In the genomic region with DNA sequence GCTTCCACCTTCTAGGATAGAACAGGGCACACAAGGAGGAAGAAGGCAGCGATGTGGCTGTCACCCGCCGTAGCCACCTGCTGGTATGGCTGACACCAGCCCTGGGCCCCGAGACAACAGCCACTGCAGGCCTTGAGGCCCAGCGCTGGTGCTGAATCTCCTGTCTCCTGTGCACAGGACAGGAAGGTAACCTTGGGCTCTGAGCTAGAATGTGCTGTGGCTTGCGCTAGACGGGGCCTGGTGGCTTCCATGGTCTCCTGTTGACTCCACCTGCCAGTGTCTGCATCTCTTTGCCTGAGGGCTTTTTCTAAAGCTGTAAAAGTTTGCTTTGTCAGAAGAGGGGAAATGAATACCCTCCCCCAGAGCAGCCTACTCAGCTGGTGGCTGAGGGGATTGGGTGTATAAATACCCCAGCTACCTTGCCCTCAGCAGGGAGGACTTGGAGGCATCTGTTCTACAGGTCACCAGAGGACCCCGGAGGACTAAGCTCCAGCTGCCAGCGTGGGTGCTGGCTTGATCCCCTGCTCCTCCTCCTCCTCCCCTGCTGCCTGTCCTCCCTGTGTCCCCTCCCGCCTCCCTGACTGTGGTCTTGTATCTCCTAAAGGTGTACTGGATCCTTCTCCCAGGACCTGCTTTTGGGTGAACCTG, we compare ENCODE assay signal across 11 cellular contexts.
A peak's percentile ranks its signal among the peaks of the same experiment; 100 is the strongest.
DNase-seq lines count a peak whose midpoint lies in the region; ATAC-seq and TF ChIP-seq lines count a peak whose summit lies in the region.
"Had no signal": no experiment of that assay in that cellular context is flagged by ENCODE, and none has a peak within 500 bp of the region (broad histone marks: within the 10 kb centered on the region; RNA-seq: fewer than 3 reads in every experiment).

No MANE protein-coding gene starts in this region.

- H3K27ac ChIP-seq in stomach: no peak overlapping the region

- TF ChIP-seq POLR2A in stomach (IDR thresholded peaks at IDR 0.05): no peak

- no peaks in the 10 kb centered on the region for H3K27me3 ChIP-seq in Loucy (ENCODE audit: insufficient read depth, low read length, poor library complexity, severe bottlenecking)
- peaks cover 0 to 38% (median 0%) of the 10 kb centered on the region in 3 donors for H3K27me3 ChIP-seq in stomach

- peak overlapping the region; percentile 59; the same call in 1 of the 2 replicates for H2AFZ ChIP-seq in Loucy (ENCODE audit: low read length)

- no peaks in the 10 kb centered on the region for H3K79me2 ChIP-seq in Loucy (ENCODE audit: insufficient read depth, low read length)

- TF ChIP-seq CTCF in Loucy (conservative IDR thresholded peaks at IDR 0.05; ENCODE audit: low read length): 0 out of 2 replicates have a peak, but pooled peaks have one; percentile 19
- no peak for TF ChIP-seq CTCF in natural killer cell (IDR thresholded peaks at IDR 0.05)
- TF ChIP-seq CTCF in stomach (IDR thresholded peaks at IDR 0.05): no peak

- no peaks in the 10 kb centered on the region for H4K20me1 ChIP-seq in Loucy (ENCODE audit: insufficient read depth, low read length, poor library complexity, severe bottlenecking)

- peak overlapping the region; percentile 22 for H3K4me2 ChIP-seq in Loucy (ENCODE audit: low read depth, low read length, poor library complexity, severe bottlenecking)

- no peak overlapping the region for H3K4me3 Mint-ChIP-seq in activated CD8-positive, alpha-beta T cell treated with anti-CD3 and anti-CD28 coated beads, Interleukin-2, amount 10 ng/mL, durations not matched to agents 7 days and 5 days
- H3K4me3 Mint-ChIP-seq in natural killer cell: no peak overlapping the region

- TF ChIP-seq EP300 in stomach (IDR thresholded peaks at IDR 0.05): no peak

- no peaks in the 10 kb centered on the region for H3F3A ChIP-seq in Loucy (ENCODE audit: low read depth)

- no peaks in the 10 kb centered on the region for H3K9me3 Mint-ChIP-seq in activated CD8-positive, alpha-beta T cell treated with anti-CD3 and anti-CD28 coated beads, Interleukin-2, amount 10 ng/mL, durations not matched to agents 7 days and 5 days (ENCODE audit: insufficient read depth)
- H3K9me3 Mint-ChIP-seq in natural killer cell: no peaks in the 10 kb centered on the region
- H3K9me3 Mint-ChIP-seq: activated naive CD4-positive, alpha-beta T cell treated with anti-CD3 and anti-CD28 coated beads, Interleukin-2, amount 50 U/mL, for 24 hours had no signal

- H3K4me3 ChIP-seq in Loucy (ENCODE audit: low read length, poor library complexity, severe bottlenecking): no peak overlapping the region
- no peak overlapping the region for H3K4me3 ChIP-seq in stomach

- peaks cover 3% of the 10 kb centered on the region for H3K36me3 Mint-ChIP-seq in activated CD8-positive, alpha-beta T cell treated with anti-CD3 and anti-CD28 coated beads, Interleukin-2, amount 10 ng/mL, durations not matched to agents 7 days and 5 days (ENCODE audit: low read depth)
- H3K36me3 Mint-ChIP-seq in natural killer cell: no peaks in the 10 kb centered on the region
- H3K36me3 Mint-ChIP-seq: activated naive CD4-positive, alpha-beta T cell treated with anti-CD3 and anti-CD28 coated beads, Interleukin-2, amount 50 U/mL, for 24 hours had no signal

- CTCF ChIA-PET in activated CD8-positive, alpha-beta T cell treated with anti-CD3 and anti-CD28 coated beads, Interleukin-2, amount 10 ng/mL, durations not matched to agents 7 days and 5 days (lab: Charles Lee): interaction anchor here (0.6 to 3.3 kb wide), 6 partner anchors 9 to 290 kb away, joined by 3 to 15 read pairs (median 4); no protein-coding TSS in a partner anchor
- CTCF ChIA-PET in HEK293T (lab: Yijun Ruan, JAX): no interaction called here

- intact Hi-C loops in natural killer cell (cut with micrococcal nuclease): no loop called here
- intact Hi-C loops in stomach (cut with DNase I; ENCODE audit: low total_unique reads): no loop called here

- POLR2A ChIA-PET in activated CD8-positive, alpha-beta T cell treated with anti-CD3 and anti-CD28 coated beads, Interleukin-2, amount 10 ng/mL, durations not matched to agents 7 days and 5 days (lab: Charles Lee): no interaction called here
- POLR2A ChIA-PET in HEK293T (lab: Yijun Ruan, JAX): no interaction called here

- DNase-seq in NCI-H2196 (lab: John Stamatoyannopoulos, UW; ENCODE audit: unreplicated experiment): peak; percentile 33
- no peak for DNase-seq in NCI-H2196 treated with DMSO at 0.1 percent for 48 hours (lab: John Stamatoyannopoulos, UW; ENCODE audit: unreplicated experiment)
- DNase-seq in activated CD8-positive, alpha-beta T cell treated with anti-CD3 and anti-CD28 coated beads, Interleukin-2, amount 10 ng/mL, durations not matched to agents 7 days and 5 days: peak; percentile 75
- DNase-seq in natural killer cell: no peak
- no peak for DNase-seq in iPS-NIHi7 (ENCODE audit: extremely low spot score)
- no peak for DNase-seq in HEK293T (ENCODE audit: extremely low spot score)
- no peak for DNase-seq in stomach
- DNase-seq: 8988T, trophoblast cell had no signal

- H3K27me3 Mint-ChIP-seq in activated CD8-positive, alpha-beta T cell treated with anti-CD3 and anti-CD28 coated beads, Interleukin-2, amount 10 ng/mL, durations not matched to agents 7 days and 5 days (ENCODE audit: low read depth): peaks cover 17% of the 10 kb centered on the region
- H3K27me3 Mint-ChIP-seq in natural killer cell (ENCODE audit: low read depth in 2 of 2): peaks cover 8 to 27% of the 10 kb centered on the region in 2 donors
- H3K27me3 Mint-ChIP-seq: activated naive CD4-positive, alpha-beta T cell treated with anti-CD3 and anti-CD28 coated beads, Interleukin-2, amount 50 U/mL, for 24 hours had no signal

- H3K27ac Mint-ChIP-seq in activated CD8-positive, alpha-beta T cell treated with anti-CD3 and anti-CD28 coated beads, Interleukin-2, amount 10 ng/mL, durations not matched to agents 7 days and 5 days: peak overlapping the region; percentile 59
- no peak overlapping the region for H3K27ac Mint-ChIP-seq in natural killer cell

- 83 to 95% (median 90%) methylated on average over 10 of the region's 10 CpGs for WGBS in stomach, 5 donors

- H3K9me3 ChIP-seq in Loucy (ENCODE audit: insufficient read depth, low read depth, low read length): no peaks in the 10 kb centered on the region
- H3K9me3 ChIP-seq in stomach: no peaks in the 10 kb centered on the region

- H3K4me1 ChIP-seq in Loucy (ENCODE audit: insufficient read depth, low read length, poor library complexity, severe bottlenecking) (peaks cover 38% of the 10 kb centered on the region), stomach (peaks cover 6 to 24% (median 11%) of the 10 kb centered on the region in 4 donors)

- ATAC-seq in activated CD8-positive, alpha-beta T cell treated with anti-CD3 and anti-CD28 coated beads, Interleukin-2, amount 10 ng/mL, durations not matched to agents 7 days and 5 days: peak; percentile 88
- ATAC-seq in natural killer cell: peak; percentile 47 to 64 (median 60)

- peak overlapping the region; percentile 25 for H3K9ac ChIP-seq in Loucy (ENCODE audit: low read depth, low read length, poor library complexity, severe bottlenecking)

- no peaks in the 10 kb centered on the region for H3K9me2 ChIP-seq in Loucy (replicated peaks; ENCODE audit: low read depth, low read length)

- H3K36me3 ChIP-seq in Loucy (ENCODE audit: insufficient read depth, low read length) (no peaks in the 10 kb centered on the region), stomach (no peaks in the 10 kb centered on the region)

- H3K4me1 Mint-ChIP-seq in activated CD8-positive, alpha-beta T cell treated with anti-CD3 and anti-CD28 coated beads, Interleukin-2, amount 10 ng/mL, durations not matched to agents 7 days and 5 days (ENCODE audit: low read depth): peaks cover 42% of the 10 kb centered on the region
- H3K4me1 Mint-ChIP-seq in natural killer cell: peaks cover 10 to 36% of the 10 kb centered on the region in 2 donors

TF ChIP-seq in HEK293T, 16 proteins besides CTCF, POLR2A, EP300 and RAD21:
- TF ChIP-seq NFRKB (IDR thresholded peaks at IDR 0.05) (no peak), FOXK2 (IDR thresholded peaks at IDR 0.05) (no peak)

Comparison
In these comparisons a context has a peak if more than half of its experiments do, and no peak if none do; other contexts are left out.
1. DNase-seq: peak in NCI-H2196 (single experiment) and activated CD8-positive, alpha-beta T cell treated with anti-CD3 and anti-CD28 coated beads, Interleukin-2, amount 10 ng/mL, durations not matched to agents 7 days and 5 days (single experiment); none in NCI-H2196 treated with DMSO at 0.1 percent for 48 hours (single experiment), natural killer cell (single experiment), iPS-NIHi7 (single experiment), HEK293T (single experiment) and stomach (single experiment).